In the genomic region with DNA sequence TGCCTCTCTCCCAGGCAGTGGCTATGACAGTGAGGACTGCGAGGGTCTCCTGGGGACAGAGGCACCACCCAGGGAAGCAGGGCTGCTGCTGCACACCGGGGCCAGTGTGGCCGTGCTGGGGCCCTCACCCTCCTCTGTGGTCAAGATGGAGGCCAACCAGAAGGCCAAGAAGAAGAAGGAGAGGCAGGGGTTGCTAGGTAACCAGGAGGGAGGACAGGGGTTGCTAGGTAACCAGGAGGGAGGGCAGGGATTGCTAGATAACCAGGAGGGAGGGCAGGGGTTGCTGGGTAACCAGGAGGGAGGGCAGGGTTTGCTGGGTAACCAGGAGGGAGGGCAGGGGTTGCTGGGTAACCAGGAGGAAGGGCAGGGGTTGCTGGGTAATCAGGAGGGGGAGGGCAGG, we compare ENCODE assay signal across 1 cellular context.
TF ChIP-seq lines count a peak whose summit lies in the region.

No MANE protein-coding gene starts in this region.

TF ChIP-seq in HepG2, 621 proteins besides CTCF, POLR2A, EP300 and RAD21:
- TF ChIP-seq ZNF274 (CRISPR knock-in tag; IDR thresholded peaks at IDR 0.05) (no peak), ZNF746 (CRISPR knock-in tag; IDR thresholded peaks at IDR 0.05) (peak; percentile 74; the same call in 1 of the 2 replicates)
